ENCODE assay signal across 17 cellular contexts in the genomic region with DNA sequence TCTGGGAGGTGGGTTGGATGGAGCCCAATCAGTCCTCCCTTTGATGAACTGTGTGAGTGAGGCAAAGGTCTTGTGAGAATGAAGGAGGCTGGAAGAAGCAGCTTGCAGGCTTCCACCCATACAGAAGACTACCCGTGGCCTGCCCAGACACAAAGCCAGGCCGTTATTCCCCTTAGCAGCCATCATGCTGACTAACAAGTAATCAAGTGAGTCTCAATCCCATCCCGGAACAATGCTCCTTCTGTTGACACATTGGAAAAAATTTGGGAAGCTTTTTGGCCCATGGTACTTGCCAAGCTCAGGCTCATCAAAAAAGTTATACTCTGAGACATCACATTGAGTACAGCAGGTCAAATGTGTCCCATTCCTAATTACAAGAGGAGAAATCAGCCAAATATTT.
"Had no signal": no experiment of that assay in that cellular context is flagged by ENCODE, and none has a peak within 500 bp of the region (broad histone marks: within the 10 kb centered on the region; RNA-seq: fewer than 3 reads in every experiment).

No MANE protein-coding gene starts in this region.

- H3K9me3 Mint-ChIP-seq: effector memory CD8-positive, alpha-beta T cell; memory B cell; natural killer cell; stimulated activated naive B cell treated with anti-CD40 and anti-IgM and Interleukin-4, amounts not matched to agents 10 μg/mL and 1 μg/mL and 100 μg/mL, for 72 hours; stimulated activated naive CD8-positive, alpha-beta T cell treated with anti-CD3 and anti-CD28 coated beads, Interleukin-15, Interleukin-2, amounts not matched to agents 100 ng/mL and 50 ng/mL, for 24 hours had no signal

- H3K27me3 Mint-ChIP-seq: stimulated activated naive CD8-positive, alpha-beta T cell treated with anti-CD3 and anti-CD28 coated beads, Interleukin-15, Interleukin-2, amounts not matched to agents 100 ng/mL and 50 ng/mL, for 24 hours had no signal

- ATAC-seq: effector memory CD8-positive, alpha-beta T cell; gastrocnemius medialis; left ventricle myocardium superior; lower lobe of right lung; natural killer cell; right lobe of liver; stimulated activated naive B cell treated with anti-CD40 and anti-IgM and Interleukin-4, amounts not matched to agents 10 μg/mL and 1 μg/mL and 100 μg/mL, for 72 hours had no signal

- H3K36me3 ChIP-seq: gastrocnemius medialis, lower lobe of right lung, right lobe of liver, thoracic aorta, tibial nerve, upper lobe of left lung had no signal

- H3K27ac Mint-ChIP-seq: effector memory CD8-positive, alpha-beta T cell; memory B cell; natural killer cell; stimulated activated naive B cell treated with anti-CD40 and anti-IgM and Interleukin-4, amounts not matched to agents 10 μg/mL and 1 μg/mL and 100 μg/mL, for 72 hours; stimulated activated naive CD8-positive, alpha-beta T cell treated with anti-CD3 and anti-CD28 coated beads, Interleukin-15, Interleukin-2, amounts not matched to agents 100 ng/mL and 50 ng/mL, for 24 hours had no signal

- DNase-seq: dermis blood vessel endothelial cell; effector memory CD8-positive, alpha-beta T cell; gastrocnemius medialis; head of caudate nucleus; left ventricle myocardium superior; lower lobe of right lung; natural killer cell; right lobe of liver; stimulated activated CD4-positive, alpha-beta T cell treated with anti-CD3 and anti-CD28 coated beads, Interleukin-4, amount 100 ng/mL, for 4 hours; stimulated activated naive B cell treated with anti-CD40 and anti-IgM and Interleukin-4, amounts not matched to agents 10 μg/mL and 1 μg/mL and 100 μg/mL, for 72 hours; upper lobe of left lung had no signal

- H3K27ac ChIP-seq: coronary artery, gastrocnemius medialis, lower lobe of right lung, right lobe of liver, thoracic aorta, upper lobe of left lung had no signal

- H3K4me3 ChIP-seq: coronary artery, gastrocnemius medialis, lower lobe of right lung, right lobe of liver, smooth muscle cell, thoracic aorta, tibial nerve, upper lobe of left lung had no signal

- H3K36me3 Mint-ChIP-seq: memory B cell, natural killer cell had no signal

- H3K4me1 Mint-ChIP-seq: natural killer cell; stimulated activated naive B cell treated with anti-CD40 and anti-IgM and Interleukin-4, amounts not matched to agents 10 μg/mL and 1 μg/mL and 100 μg/mL, for 72 hours had no signal

- H3K27me3 ChIP-seq: gastrocnemius medialis, right lobe of liver, tibial nerve, upper lobe of left lung had no signal

- H3K4me1 ChIP-seq: gastrocnemius medialis, lower lobe of right lung, right lobe of liver, upper lobe of left lung had no signal

- H3K4me2 ChIP-seq: smooth muscle cell had no signal

- H3K9me3 ChIP-seq: gastrocnemius medialis, lower lobe of right lung, right lobe of liver, thoracic aorta, tibial nerve, upper lobe of left lung had no signal

- H3K4me3 Mint-ChIP-seq: effector memory CD8-positive, alpha-beta T cell; memory B cell; natural killer cell; stimulated activated naive B cell treated with anti-CD40 and anti-IgM and Interleukin-4, amounts not matched to agents 10 μg/mL and 1 μg/mL and 100 μg/mL, for 72 hours; stimulated activated naive CD8-positive, alpha-beta T cell treated with anti-CD3 and anti-CD28 coated beads, Interleukin-15, Interleukin-2, amounts not matched to agents 100 ng/mL and 50 ng/mL, for 24 hours had no signal
